ENCODE assay signal across 2 cellular contexts in the genomic region with DNA sequence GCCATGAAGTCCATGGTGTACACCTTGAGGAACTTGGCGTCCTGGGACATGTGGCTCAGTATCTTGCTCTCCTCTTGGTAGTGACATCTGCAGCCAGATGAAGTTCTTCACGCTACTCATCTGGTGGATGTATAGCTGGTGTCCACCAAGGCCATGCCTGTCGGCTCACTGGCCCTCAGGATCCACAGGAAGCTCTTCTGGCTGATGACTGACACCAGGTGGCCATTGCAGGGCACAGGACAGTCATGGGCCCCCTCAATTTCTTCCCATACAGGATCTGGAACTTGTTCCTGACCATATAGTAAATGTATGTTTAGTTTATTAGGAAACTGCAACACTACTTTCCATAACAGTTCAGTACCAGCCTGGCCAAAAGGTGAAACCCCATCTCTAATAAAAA.
TF ChIP-seq lines count a peak whose summit lies in the region.

No MANE protein-coding gene starts in this region.

TF ChIP-seq in neural cell, 6 proteins besides CTCF, POLR2A, EP300 and RAD21 (continued from another document):
- TF ChIP-seq, protein P1, sequence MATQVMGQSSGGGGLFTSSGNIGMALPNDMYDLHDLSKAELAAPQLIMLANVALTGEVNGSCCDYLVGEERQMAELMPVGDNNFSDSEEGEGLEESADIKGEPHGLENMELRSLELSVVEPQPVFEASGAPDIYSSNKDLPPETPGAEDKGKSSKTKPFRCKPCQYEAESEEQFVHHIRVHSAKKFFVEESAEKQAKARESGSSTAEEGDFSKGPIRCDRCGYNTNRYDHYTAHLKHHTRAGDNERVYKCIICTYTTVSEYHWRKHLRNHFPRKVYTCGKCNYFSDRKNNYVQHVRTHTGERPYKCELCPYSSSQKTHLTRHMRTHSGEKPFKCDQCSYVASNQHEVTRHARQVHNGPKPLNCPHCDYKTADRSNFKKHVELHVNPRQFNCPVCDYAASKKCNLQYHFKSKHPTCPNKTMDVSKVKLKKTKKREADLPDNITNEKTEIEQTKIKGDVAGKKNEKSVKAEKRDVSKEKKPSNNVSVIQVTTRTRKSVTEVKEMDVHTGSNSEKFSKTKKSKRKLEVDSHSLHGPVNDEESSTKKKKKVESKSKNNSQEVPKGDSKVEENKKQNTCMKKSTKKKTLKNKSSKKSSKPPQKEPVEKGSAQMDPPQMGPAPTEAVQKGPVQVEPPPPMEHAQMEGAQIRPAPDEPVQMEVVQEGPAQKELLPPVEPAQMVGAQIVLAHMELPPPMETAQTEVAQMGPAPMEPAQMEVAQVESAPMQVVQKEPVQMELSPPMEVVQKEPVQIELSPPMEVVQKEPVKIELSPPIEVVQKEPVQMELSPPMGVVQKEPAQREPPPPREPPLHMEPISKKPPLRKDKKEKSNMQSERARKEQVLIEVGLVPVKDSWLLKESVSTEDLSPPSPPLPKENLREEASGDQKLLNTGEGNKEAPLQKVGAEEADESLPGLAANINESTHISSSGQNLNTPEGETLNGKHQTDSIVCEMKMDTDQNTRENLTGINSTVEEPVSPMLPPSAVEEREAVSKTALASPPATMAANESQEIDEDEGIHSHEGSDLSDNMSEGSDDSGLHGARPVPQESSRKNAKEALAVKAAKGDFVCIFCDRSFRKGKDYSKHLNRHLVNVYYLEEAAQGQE (IDR thresholded peaks at IDR 0.05; ENCODE audit: borderline replicate concordance) = no peak
- TF ChIP-seq POLR2AphosphoS5 (IDR thresholded peaks at IDR 0.05) = no peak

TF ChIP-seq in GM23338, 12 proteins besides CTCF, POLR2A, EP300 and RAD21 (continued from another document):
- TF ChIP-seq, protein P2, sequence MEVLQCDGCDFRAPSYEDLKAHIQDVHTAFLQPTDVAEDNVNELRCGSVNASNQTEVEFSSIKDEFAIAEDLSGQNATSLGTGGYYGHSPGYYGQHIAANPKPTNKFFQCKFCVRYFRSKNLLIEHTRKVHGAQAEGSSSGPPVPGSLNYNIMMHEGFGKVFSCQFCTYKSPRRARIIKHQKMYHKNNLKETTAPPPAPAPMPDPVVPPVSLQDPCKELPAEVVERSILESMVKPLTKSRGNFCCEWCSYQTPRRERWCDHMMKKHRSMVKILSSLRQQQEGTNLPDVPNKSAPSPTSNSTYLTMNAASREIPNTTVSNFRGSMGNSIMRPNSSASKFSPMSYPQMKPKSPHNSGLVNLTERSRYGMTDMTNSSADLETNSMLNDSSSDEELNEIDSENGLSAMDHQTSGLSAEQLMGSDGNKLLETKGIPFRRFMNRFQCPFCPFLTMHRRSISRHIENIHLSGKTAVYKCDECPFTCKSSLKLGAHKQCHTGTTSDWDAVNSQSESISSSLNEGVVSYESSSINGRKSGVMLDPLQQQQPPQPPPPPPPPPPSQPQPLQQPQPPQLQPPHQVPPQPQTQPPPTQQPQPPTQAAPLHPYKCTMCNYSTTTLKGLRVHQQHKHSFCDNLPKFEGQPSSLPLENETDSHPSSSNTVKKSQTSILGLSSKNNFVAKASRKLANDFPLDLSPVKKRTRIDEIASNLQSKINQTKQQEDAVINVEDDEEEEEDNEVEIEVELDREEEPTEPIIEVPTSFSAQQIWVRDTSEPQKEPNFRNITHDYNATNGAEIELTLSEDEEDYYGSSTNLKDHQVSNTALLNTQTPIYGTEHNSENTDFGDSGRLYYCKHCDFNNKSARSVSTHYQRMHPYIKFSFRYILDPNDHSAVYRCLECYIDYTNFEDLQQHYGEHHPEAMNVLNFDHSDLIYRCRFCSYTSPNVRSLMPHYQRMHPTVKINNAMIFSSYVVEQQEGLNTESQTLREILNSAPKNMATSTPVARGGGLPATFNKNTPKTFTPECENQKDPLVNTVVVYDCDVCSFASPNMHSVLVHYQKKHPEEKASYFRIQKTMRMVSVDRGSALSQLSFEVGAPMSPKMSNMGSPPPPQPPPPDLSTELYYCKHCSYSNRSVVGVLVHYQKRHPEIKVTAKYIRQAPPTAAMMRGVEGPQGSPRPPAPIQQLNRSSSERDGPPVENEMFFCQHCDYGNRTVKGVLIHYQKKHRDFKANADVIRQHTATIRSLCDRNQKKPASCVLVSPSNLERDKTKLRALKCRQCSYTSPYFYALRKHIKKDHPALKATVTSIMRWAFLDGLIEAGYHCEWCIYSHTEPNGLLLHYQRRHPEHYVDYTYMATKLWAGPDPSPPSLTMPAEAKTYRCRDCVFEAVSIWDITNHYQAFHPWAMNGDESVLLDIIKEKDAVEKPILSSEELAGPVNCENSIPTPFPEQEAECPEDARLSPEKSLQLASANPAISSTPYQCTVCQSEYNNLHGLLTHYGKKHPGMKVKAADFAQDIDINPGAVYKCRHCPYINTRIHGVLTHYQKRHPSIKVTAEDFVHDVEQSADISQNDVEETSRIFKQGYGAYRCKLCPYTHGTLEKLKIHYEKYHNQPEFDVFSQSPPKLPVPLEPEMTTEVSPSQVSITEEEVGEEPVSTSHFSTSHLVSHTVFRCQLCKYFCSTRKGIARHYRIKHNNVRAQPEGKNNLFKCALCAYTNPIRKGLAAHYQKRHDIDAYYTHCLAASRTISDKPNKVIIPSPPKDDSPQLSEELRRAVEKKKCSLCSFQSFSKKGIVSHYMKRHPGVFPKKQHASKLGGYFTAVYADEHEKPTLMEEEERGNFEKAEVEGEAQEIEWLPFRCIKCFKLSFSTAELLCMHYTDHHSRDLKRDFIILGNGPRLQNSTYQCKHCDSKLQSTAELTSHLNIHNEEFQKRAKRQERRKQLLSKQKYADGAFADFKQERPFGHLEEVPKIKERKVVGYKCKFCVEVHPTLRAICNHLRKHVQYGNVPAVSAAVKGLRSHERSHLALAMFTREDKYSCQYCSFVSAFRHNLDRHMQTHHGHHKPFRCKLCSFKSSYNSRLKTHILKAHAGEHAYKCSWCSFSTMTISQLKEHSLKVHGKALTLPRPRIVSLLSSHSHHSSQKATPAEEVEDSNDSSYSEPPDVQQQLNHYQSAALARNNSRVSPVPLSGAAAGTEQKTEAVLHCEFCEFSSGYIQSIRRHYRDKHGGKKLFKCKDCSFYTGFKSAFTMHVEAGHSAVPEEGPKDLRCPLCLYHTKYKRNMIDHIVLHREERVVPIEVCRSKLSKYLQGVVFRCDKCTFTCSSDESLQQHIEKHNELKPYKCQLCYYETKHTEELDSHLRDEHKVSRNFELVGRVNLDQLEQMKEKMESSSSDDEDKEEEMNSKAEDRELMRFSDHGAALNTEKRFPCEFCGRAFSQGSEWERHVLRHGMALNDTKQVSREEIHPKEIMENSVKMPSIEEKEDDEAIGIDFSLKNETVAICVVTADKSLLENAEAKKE (CRISPR knock-in tag; IDR thresholded peaks at IDR 0.05) = no peak
- no peak for TF ChIP-seq JUNB (IDR thresholded peaks at IDR 0.05; ENCODE audit: unreplicated experiment)
- TF ChIP-seq POLR2AphosphoS5 (IDR thresholded peaks at IDR 0.05; ENCODE audit: low read depth) = no peak
- TF ChIP-seq CREB1 (CRISPR knock-in tag; IDR thresholded peaks at IDR 0.05; ENCODE audit: low read depth) = no peak
- no peak for TF ChIP-seq EZH2phosphoT487 (IDR thresholded peaks at IDR 0.05; ENCODE audit: unreplicated experiment)
TF ChIP-seq in GM23338: peak in this region for 0.
